Comparison of ENCODE assay signal across 1 cellular context in the genomic region with DNA sequence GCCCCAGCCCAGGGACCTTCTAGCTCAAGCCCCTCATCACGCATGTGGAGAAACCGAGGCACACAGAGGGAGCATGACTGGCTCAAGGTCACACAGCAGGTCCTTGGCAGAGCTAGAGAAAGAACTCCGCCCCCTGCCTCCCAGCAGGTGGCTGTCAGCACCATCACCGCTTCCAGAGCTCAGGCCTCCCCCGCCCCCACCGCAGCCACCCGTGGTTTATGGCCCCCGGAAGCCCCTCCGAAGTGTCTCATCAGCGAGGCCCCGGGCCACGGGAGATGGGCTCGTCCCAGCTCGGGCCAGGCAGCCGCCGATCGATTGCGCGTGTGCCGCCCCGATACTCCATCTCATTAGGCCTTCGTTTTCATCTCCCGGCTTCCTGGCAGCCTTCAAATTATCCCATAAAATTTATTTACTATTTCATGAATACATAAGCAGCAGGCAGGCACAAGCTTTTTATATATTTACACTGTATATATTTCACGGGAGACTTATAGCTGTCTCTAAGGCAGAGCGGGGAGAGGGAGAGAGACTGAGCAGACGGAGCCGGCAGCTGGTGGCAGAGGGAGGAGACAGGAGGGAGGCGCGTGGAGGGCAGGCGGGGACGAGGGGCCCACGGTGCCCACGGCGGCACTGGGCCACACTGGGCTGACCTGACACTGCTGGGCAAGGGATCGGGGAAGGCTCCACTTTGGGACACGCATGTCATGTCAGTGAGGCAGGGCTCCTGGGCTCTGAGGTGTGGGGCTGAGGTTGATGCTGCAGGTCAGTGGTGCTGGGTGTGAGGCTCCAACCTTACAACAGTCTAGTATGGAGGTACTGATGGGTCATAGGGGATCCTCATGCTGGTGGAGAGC.
TF ChIP-seq lines count a peak whose summit lies in the region.

No MANE protein-coding gene starts in this region.

TF ChIP-seq in K562, 482 proteins besides CTCF, POLR2A, EP300 and RAD21:
- TF ChIP-seq, protein P1, sequence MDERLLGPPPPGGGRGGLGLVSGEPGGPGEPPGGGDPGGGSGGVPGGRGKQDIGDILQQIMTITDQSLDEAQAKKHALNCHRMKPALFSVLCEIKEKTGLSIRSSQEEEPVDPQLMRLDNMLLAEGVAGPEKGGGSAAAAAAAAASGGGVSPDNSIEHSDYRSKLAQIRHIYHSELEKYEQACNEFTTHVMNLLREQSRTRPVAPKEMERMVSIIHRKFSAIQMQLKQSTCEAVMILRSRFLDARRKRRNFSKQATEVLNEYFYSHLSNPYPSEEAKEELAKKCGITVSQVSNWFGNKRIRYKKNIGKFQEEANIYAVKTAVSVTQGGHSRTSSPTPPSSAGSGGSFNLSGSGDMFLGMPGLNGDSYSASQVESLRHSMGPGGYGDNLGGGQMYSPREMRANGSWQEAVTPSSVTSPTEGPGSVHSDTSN (CRISPR knock-in tag; IDR thresholded peaks at IDR 0.05; ENCODE audit: low read depth) = no peak
- TF ChIP-seq, protein P1 (tag; conservative IDR thresholded peaks at IDR 0.05; ENCODE audit: low read depth) = peak; percentile 24; the same call in 1 of the 2 replicates
- no peak for TF ChIP-seq TEAD2 (tag; IDR thresholded peaks at IDR 0.05)
- TF ChIP-seq, protein P2, sequence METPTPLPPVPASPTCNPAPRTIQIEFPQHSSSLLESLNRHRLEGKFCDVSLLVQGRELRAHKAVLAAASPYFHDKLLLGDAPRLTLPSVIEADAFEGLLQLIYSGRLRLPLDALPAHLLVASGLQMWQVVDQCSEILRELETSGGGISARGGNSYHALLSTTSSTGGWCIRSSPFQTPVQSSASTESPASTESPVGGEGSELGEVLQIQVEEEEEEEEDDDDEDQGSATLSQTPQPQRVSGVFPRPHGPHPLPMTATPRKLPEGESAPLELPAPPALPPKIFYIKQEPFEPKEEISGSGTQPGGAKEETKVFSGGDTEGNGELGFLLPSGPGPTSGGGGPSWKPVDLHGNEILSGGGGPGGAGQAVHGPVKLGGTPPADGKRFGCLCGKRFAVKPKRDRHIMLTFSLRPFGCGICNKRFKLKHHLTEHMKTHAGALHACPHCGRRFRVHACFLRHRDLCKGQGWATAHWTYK (CRISPR knock-in tag; IDR thresholded peaks at IDR 0.05) = no peak
- TF ChIP-seq RBBP5 (IDR thresholded peaks at IDR 0.05; ENCODE audit: borderline replicate concordance, insufficient read depth, low read length, poor library complexity, severe bottlenecking) = no peak
- TF ChIP-seq ZNF197 (CRISPR knock-in tag; IDR thresholded peaks at IDR 0.05; ENCODE audit: low read depth) = no peak
- no peak for TF ChIP-seq ZBTB40 (IDR thresholded peaks at IDR 0.05)
- no peak for TF ChIP-seq ZBTB40 (CRISPR knock-in tag; IDR thresholded peaks at IDR 0.05)
- TF ChIP-seq HDAC3 (IDR thresholded peaks at IDR 0.05; ENCODE audit: borderline replicate concordance, partially characterized antibody) = no peak
- TF ChIP-seq MYNN (IDR thresholded peaks at IDR 0.05) = no peak
- no peak for TF ChIP-seq MYNN (CRISPR knock-in tag; IDR thresholded peaks at IDR 0.05)
- TF ChIP-seq, protein P3, sequence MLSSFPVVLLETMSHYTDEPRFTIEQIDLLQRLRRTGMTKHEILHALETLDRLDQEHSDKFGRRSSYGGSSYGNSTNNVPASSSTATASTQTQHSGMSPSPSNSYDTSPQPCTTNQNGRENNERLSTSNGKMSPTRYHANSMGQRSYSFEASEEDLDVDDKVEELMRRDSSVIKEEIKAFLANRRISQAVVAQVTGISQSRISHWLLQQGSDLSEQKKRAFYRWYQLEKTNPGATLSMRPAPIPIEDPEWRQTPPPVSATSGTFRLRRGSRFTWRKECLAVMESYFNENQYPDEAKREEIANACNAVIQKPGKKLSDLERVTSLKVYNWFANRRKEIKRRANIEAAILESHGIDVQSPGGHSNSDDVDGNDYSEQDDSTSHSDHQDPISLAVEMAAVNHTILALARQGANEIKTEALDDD (IDR thresholded peaks at IDR 0.05) = no peak
- TF ChIP-seq ZNF316 (IDR thresholded peaks at IDR 0.05) = no peak
- TF ChIP-seq ZZZ3 (IDR thresholded peaks at IDR 0.05) = no peak
- TF ChIP-seq FOXJ3 (CRISPR knock-in tag; IDR thresholded peaks at IDR 0.05) = no peak
- no peak for TF ChIP-seq EZH2 (IDR thresholded peaks at IDR 0.05; ENCODE audit: borderline replicate concordance, low read depth, low read length)
- TF ChIP-seq, protein P4, sequence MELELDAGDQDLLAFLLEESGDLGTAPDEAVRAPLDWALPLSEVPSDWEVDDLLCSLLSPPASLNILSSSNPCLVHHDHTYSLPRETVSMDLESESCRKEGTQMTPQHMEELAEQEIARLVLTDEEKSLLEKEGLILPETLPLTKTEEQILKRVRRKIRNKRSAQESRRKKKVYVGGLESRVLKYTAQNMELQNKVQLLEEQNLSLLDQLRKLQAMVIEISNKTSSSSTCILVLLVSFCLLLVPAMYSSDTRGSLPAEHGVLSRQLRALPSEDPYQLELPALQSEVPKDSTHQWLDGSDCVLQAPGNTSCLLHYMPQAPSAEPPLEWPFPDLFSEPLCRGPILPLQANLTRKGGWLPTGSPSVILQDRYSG (tag; conservative IDR thresholded peaks at IDR 0.05; ENCODE audit: low read depth) = no peak
- no peak for TF ChIP-seq ZNF780A (CRISPR knock-in tag; IDR thresholded peaks at IDR 0.05)
- TF ChIP-seq, protein P5, sequence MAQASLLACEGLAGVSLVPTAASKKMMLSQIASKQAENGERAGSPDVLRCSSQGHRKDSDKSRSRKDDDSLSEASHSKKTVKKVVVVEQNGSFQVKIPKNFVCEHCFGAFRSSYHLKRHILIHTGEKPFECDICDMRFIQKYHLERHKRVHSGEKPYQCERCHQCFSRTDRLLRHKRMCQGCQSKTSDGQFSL (CRISPR knock-in tag; IDR thresholded peaks at IDR 0.05) = no peak
- TF ChIP-seq, protein P5 (tag; IDR thresholded peaks at IDR 0.05) = no peak
- no peak for TF ChIP-seq NR2C2 (CRISPR knock-in tag; IDR thresholded peaks at IDR 0.05)
- no peak for TF ChIP-seq NR2C2 (tag; IDR thresholded peaks at IDR 0.05)
- TF ChIP-seq GTF2F1 (IDR thresholded peaks at IDR 0.05; ENCODE audit: low read depth, low read length) = no peak
- TF ChIP-seq HDAC2 (IDR thresholded peaks at IDR 0.05) = no peak
- peak; percentile 46; the same call in 1 of the 2 replicates for TF ChIP-seq ESRRA (IDR thresholded peaks at IDR 0.05; ENCODE audit: borderline replicate concordance, low read depth)
- TF ChIP-seq ZNF384 (IDR thresholded peaks at IDR 0.05; ENCODE audit: low read depth, low read length) = no peak
- no peak for TF ChIP-seq HEY1 (CRISPR knock-in tag; IDR thresholded peaks at IDR 0.05; ENCODE audit: borderline replicate concordance)
- peak; percentile 54 for TF ChIP-seq MEIS2 (IDR thresholded peaks at IDR 0.05; ENCODE audit: partially characterized antibody)
- TF ChIP-seq, protein P6, sequence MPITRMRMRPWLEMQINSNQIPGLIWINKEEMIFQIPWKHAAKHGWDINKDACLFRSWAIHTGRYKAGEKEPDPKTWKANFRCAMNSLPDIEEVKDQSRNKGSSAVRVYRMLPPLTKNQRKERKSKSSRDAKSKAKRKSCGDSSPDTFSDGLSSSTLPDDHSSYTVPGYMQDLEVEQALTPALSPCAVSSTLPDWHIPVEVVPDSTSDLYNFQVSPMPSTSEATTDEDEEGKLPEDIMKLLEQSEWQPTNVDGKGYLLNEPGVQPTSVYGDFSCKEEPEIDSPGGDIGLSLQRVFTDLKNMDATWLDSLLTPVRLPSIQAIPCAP (CRISPR knock-in tag; IDR thresholded peaks at IDR 0.05; ENCODE audit: borderline replicate concordance) = no peak
- TF ChIP-seq KAT2B (IDR thresholded peaks at IDR 0.05; ENCODE audit: low read depth, low read length) = no peak
TF ChIP-seq in K562: peak in this region for 3.
